In the genomic region with DNA sequence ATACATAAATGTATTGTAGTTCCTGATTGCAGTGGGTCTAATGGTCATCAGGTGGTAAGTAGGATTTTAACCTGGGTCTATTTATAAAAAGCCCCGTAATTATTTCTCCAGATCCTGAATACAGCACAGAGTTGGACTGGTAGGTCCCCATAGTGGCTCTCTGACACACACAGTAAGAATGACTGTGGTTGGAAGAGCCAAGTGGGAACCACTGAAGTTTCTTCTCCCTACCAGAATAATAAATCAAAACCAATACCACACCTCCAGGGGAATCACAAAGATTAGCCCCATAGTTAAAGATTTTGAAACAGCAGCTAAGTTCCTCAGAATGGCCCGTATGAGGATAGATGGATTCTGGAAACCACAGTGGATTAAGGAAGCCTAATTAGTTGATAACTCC, we compare ENCODE assay signal across 1 cellular context.
TF ChIP-seq lines count a peak whose summit lies in the region.

No MANE protein-coding gene starts in this region.

TF ChIP-seq in HepG2, 621 proteins besides CTCF, POLR2A, EP300 and RAD21 (continued from another document):
- TF ChIP-seq ARID4A (CRISPR knock-in tag; IDR thresholded peaks at IDR 0.05; ENCODE audit: borderline replicate concordance) (no peak), ATF7-NPFF (CRISPR knock-in tag; IDR thresholded peaks at IDR 0.05; ENCODE audit: low read depth) (no peak), SP1 (IDR thresholded peaks at IDR 0.05) (no peak), SP1 (CRISPR knock-in tag; IDR thresholded peaks at IDR 0.05) (no peak), ZNF674 (CRISPR knock-in tag; IDR thresholded peaks at IDR 0.05; ENCODE audit: low read depth) (no peak), DMAP1 (CRISPR knock-in tag; IDR thresholded peaks at IDR 0.05) (no peak), ZNF670 (CRISPR knock-in tag; IDR thresholded peaks at IDR 0.05; ENCODE audit: borderline replicate concordance) (no peak), ZNF562 (CRISPR knock-in tag; IDR thresholded peaks at IDR 0.05; ENCODE audit: borderline replicate concordance) (no peak), ZNF331 (CRISPR knock-in tag; IDR thresholded peaks at IDR 0.05) (no peak), BHLHE40 (IDR thresholded peaks at IDR 0.05; ENCODE audit: low read length) (no peak)
- TF ChIP-seq, protein P1, sequence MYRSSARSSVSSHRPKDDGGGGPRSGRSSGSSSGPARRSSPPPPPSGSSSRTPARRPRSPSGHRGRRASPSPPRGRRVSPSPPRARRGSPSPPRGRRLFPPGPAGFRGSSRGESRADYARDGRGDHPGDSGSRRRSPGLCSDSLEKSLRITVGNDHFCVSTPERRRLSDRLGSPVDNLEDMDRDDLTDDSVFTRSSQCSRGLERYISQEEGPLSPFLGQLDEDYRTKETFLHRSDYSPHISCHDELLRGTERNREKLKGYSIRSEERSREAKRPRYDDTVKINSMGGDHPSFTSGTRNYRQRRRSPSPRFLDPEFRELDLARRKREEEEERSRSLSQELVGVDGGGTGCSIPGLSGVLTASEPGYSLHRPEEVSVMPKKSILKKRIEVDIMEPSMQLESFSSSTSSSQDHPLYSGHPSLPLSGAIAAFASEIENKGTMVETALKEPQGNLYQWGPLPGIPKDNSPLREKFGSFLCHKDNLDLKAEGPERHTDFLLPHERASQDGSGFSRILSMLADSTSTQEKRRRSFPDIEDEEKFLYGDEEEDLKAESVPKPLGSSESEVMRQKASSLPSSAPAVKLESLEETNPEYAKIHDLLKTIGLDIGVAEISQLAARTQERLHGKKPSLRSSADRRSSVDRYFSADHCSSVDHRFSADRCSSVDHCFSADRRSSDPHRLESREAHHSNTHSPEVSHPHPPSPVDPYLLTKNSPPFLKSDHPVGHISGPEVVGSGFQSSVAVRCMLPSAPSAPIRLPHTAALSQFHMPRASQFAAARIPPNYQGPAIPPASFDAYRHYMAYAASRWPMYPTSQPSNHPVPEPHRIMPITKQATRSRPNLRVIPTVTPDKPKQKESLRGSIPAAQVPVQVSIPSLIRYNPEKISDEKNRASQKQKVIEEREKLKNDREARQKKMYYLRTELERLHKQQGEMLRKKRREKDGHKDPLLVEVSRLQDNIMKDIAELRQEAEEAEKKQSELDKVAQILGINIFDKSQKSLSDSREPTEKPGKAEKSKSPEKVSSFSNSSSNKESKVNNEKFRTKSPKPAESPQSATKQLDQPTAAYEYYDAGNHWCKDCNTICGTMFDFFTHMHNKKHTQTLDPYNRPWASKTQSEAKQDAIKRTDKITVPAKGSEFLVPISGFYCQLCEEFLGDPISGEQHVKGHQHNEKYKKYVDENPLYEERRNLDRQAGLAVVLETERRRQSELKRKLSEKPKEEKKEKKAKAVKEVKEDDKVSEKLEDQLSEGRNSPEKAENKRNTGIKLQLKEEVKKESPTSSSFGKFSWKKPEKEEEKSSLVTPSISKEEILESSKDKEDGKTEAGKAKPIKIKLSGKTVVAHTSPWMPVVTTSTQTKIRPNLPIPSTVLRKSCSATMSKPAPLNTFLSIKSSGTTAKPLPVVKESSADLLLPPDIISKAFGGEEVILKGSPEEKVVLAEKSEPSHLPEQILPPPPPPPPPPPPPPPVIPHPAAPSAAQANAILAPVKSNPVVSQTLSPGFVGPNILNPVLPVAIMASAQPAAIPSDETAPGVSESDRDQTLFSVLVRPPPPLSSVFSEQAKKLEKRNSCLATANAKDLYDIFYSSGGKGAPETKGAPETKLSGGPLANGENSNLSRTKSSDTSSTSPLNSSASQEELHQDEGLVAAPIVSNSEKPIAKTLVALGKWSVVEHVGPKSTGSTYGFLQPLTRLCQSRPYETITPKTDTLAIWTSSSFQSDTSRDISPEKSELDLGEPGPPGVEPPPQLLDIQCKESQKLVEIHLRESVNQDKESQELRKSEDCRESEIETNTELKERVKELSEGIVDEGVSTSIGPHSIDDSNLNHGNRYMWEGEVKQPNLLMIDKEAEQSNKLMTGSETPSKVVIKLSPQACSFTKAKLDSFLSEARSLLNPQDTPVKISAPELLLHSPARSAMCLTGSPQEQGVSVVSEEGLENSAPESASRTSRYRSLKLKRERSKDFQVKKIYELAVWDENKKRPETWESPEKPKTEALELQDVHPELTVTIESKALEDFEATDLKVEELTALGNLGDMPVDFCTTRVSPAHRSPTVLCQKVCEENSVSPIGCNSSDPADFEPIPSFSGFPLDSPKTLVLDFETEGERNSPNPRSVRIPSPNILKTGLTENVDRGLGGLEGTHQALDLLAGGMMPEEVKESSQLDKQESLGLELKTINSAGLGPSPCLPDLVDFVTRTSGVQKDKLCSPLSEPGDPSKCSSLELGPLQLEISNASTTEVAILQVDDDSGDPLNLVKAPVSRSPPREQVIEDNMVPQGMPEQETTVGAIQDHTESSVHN (CRISPR knock-in tag; IDR thresholded peaks at IDR 0.05), result no peak
TF ChIP-seq in HepG2: peak in this region for 0.
